ENCODE assay signal across 4 cellular contexts in the genomic region with DNA sequence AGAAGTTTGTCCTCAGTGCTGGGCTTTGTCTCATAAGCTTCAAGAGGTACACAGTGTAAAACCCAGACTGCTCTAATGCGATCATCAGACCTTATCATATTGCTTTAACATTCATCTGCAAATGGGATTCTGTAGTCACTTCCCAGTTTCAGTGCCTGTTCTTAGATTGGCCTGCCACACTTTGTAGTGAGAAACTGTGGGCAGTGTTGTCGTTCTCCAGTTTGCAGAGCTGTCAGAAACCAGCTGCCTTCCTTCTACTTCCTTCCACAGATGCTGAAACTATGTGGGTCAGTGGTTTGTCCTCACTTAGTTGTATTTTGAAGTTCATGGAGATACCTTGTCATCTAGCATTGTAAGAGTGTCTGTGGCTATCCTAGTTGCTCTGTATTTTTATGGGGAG. TPM values are rescaled to one million over a fixed set of nuclear protein-coding genes. Genes with fewer than 3 reads are reported as not detected.
"Had no signal": no experiment of that assay in that cellular context is flagged by ENCODE, and none has a peak within 500 bp of the region (broad histone marks: within the 10 kb centered on the region; RNA-seq: fewer than 3 reads in every experiment).

No MANE protein-coding gene starts in this region.

RNA-seq across cellular contexts. Expression of a gene that starts 59.9 kb away (rescaled TPM):
- total RNA-seq: activated CD8-positive, alpha-beta memory T cell treated with anti-CD3 and anti-CD28 coated beads for 36 hours; mononuclear cell; T-helper 1 cell treated with Interleukin-12 subunit alpha and Interleukin-12 subunit beta and Interleukin-4 antibody, amounts not matched to agents 30 ng/mL and 1 ng/mL, for 36 hours; urinary bladder had no signal
